19 cellular contexts compared by ENCODE assay signal in genomic region chr4:184295206-184295605, GRCh38.
DNase-seq lines count a peak whose midpoint lies in the region; TF ChIP-seq lines count a peak whose summit lies in the region.
"Had no signal": no experiment of that assay in that cellular context is flagged by ENCODE, and none has a peak within 500 bp of the region (broad histone marks: within the 10 kb centered on the region; RNA-seq: fewer than 3 reads in every experiment).

No MANE protein-coding gene starts in this region.

- H3K36me3 ChIP-seq in HEK293 (ENCODE audit: control insufficient read depth in 2 of 2, insufficient read depth in 1 of 2, low read length in 2 of 2) (no peaks in the 10 kb centered on the region), esophagus muscularis mucosa (no peaks in the 10 kb centered on the region), prostate gland (no peaks in the 10 kb centered on the region)
- H3K36me3 ChIP-seq: HAP-1 had no signal

- H3K9me3 ChIP-seq in HEK293 (ENCODE audit: control insufficient read depth, insufficient read depth, low read depth, low read length), result no peaks in the 10 kb centered on the region
- H3K9me3 ChIP-seq in esophagus muscularis mucosa, result no peaks in the 10 kb centered on the region
- H3K9me3 ChIP-seq in prostate gland, result no peaks in the 10 kb centered on the region
- H3K9me3 ChIP-seq: A549 had no signal

- H3K27me3 ChIP-seq in esophagus muscularis mucosa, result no peaks in the 10 kb centered on the region
- H3K27me3 ChIP-seq in prostate gland (replicated peaks; ENCODE audit: insufficient read depth), result no peaks in the 10 kb centered on the region

- H3K36me3 Mint-ChIP-seq in activated CD4-positive, alpha-beta T cell treated with anti-CD3 and anti-CD28 coated beads, Interleukin-2, amount 10 ng/mL, durations not matched to agents 24 days and 14 days (ENCODE audit: low read depth), result no peaks in the 10 kb centered on the region
- H3K36me3 Mint-ChIP-seq in CD14-positive monocyte, result peaks cover 0 to 3% of the 10 kb centered on the region in 2 donors
- H3K36me3 Mint-ChIP-seq: CD4-positive, alpha-beta memory T cell had no signal

- H3K4me3 ChIP-seq in HEK293 (ENCODE audit: low read depth, low read length) (no peak overlapping the region), esophagus muscularis mucosa (no peak overlapping the region), prostate gland (no peak overlapping the region)
- H3K4me3 ChIP-seq: A549, GM12878, GM23248, HAP-1 had no signal

- TF ChIP-seq EP300 in esophagus muscularis mucosa (IDR thresholded peaks at IDR 0.05), result no peak

- H3K27me3 Mint-ChIP-seq in activated CD4-positive, alpha-beta T cell treated with anti-CD3 and anti-CD28 coated beads, Interleukin-2, amount 10 ng/mL, durations not matched to agents 24 days and 14 days, result no peaks in the 10 kb centered on the region
- peaks cover 1% of the 10 kb centered on the region in 3 donors for H3K27me3 Mint-ChIP-seq in CD14-positive monocyte (ENCODE audit: low read depth in 3 of 3)
- H3K27me3 Mint-ChIP-seq: CD4-positive, alpha-beta memory T cell had no signal

- TF ChIP-seq POLR2A in esophagus muscularis mucosa (IDR thresholded peaks at IDR 0.05; ENCODE audit: low read depth) (no peak), prostate gland (IDR thresholded peaks at IDR 0.05) (no peak)

- H3K4me3 Mint-ChIP-seq in activated CD4-positive, alpha-beta T cell treated with anti-CD3 and anti-CD28 coated beads, Interleukin-2, amount 10 ng/mL, durations not matched to agents 24 days and 14 days, result no peak overlapping the region
- H3K4me3 Mint-ChIP-seq in CD14-positive monocyte, result no peak overlapping the region
- H3K4me3 Mint-ChIP-seq: CD4-positive, alpha-beta memory T cell had no signal

- H3K4me1 ChIP-seq in HEK293 (ENCODE audit: control insufficient read depth, insufficient read depth, low read length) (no peaks in the 10 kb centered on the region), esophagus muscularis mucosa (no peaks in the 10 kb centered on the region), prostate gland (replicated peaks) (no peaks in the 10 kb centered on the region)
- H3K4me1 ChIP-seq: A549 had no signal

- intact Hi-C loops in activated CD4-positive, alpha-beta T cell treated with anti-CD3 and anti-CD28 coated beads, Interleukin-2, amount 10 ng/mL, durations not matched to agents 24 days and 14 days (cut with micrococcal nuclease), result no loop called here
- intact Hi-C loops in esophagus muscularis mucosa (cut with DNase I), result no loop called here
- intact Hi-C loops in prostate gland (cut with DNase I), result no loop called here
- intact Hi-C loops in CD14-positive monocyte (cut with micrococcal nuclease), result no loop called here

- TF ChIP-seq CTCF in HEK293 (tag by site-specific recombination; IDR thresholded peaks at IDR 0.05) (no peak), esophagus muscularis mucosa (IDR thresholded peaks at IDR 0.05) (no peak), prostate gland (IDR thresholded peaks at IDR 0.05) (no peak), CD14-positive monocyte (IDR thresholded peaks at IDR 0.05) (no peak)

- no peak overlapping the region for H3K27ac Mint-ChIP-seq in activated CD4-positive, alpha-beta T cell treated with anti-CD3 and anti-CD28 coated beads, Interleukin-2, amount 10 ng/mL, durations not matched to agents 24 days and 14 days
- peak overlapping the region in 1 of 7 donors; percentile 46 for H3K27ac Mint-ChIP-seq in CD14-positive monocyte
- H3K27ac Mint-ChIP-seq: CD4-positive, alpha-beta memory T cell had no signal

- H3K4me1 Mint-ChIP-seq in activated CD4-positive, alpha-beta T cell treated with anti-CD3 and anti-CD28 coated beads, Interleukin-2, amount 10 ng/mL, durations not matched to agents 24 days and 14 days, result no peaks in the 10 kb centered on the region
- H3K4me1 Mint-ChIP-seq in CD14-positive monocyte, result peaks cover 9% of the 10 kb centered on the region
- H3K4me1 Mint-ChIP-seq: CD4-positive, alpha-beta memory T cell had no signal

- WGBS in esophagus muscularis mucosa, result 98% methylated on average over 4 of the region's 4 CpGs
- WGBS in prostate gland, result 93% methylated on average over 4 of the region's 4 CpGs

- POLR2A ChIA-PET in HEK293 (lab: Yijun Ruan, JAX), result no interaction called here

- H3K27ac ChIP-seq in HEK293 (ENCODE audit: extremely low read depth, low read depth, low read length) (no peak overlapping the region), esophagus muscularis mucosa (replicated peaks in 1 of 4) (no peak overlapping the region), prostate gland (no peak overlapping the region)
- H3K27ac ChIP-seq: 22Rv1, A549, C4-2B, GM23248 had no signal

- peaks cover 4% of the 10 kb centered on the region for H3K9me3 Mint-ChIP-seq in activated CD4-positive, alpha-beta T cell treated with anti-CD3 and anti-CD28 coated beads, Interleukin-2, amount 10 ng/mL, durations not matched to agents 24 days and 14 days
- peaks cover 0 to 3% (median 1%) of the 10 kb centered on the region in 7 donors for H3K9me3 Mint-ChIP-seq in CD14-positive monocyte
- H3K9me3 Mint-ChIP-seq: CD4-positive, alpha-beta memory T cell had no signal

- DNase-seq in activated CD4-positive, alpha-beta T cell treated with anti-CD3 and anti-CD28 coated beads, Interleukin-2, amount 10 ng/mL, durations not matched to agents 24 days and 14 days, result peak; percentile 53
- no peak for DNase-seq in activated CD4-positive, alpha-beta T cell treated with anti-CD3 and anti-CD28 coated beads for 1 hour
- DNase-seq in esophagus muscularis mucosa (ENCODE audit: extremely low spot score) (peak; percentile 53), prostate gland (ENCODE audit: low spot score) (peak; percentile 1), CD14-positive monocyte (ENCODE audit: low spot score) (no peak), D341Med (ENCODE audit: low spot score) (no peak)
- DNase-seq: AML-193; CD4-positive, alpha-beta memory T cell; DMS 273 treated with DMSO at 0.1 percent for 48 hours; DMS53; DND-41; EL; GM23248 had no signal

- CTCF ChIA-PET in HEK293 (lab: Yijun Ruan, JAX), result no interaction called here

TF ChIP-seq in HEK293, 187 proteins besides CTCF, POLR2A, EP300 and RAD21:
- no peak for TF ChIP-seq ZNF354C (tag by site-specific recombination; IDR thresholded peaks at IDR 0.05; ENCODE audit: borderline replicate concordance, low read depth)
- TF ChIP-seq SETDB1 (IDR thresholded peaks at IDR 0.05; ENCODE audit: insufficient read length, low read length), result peak; percentile 24

Comparison
In these comparisons a context has a peak if more than half of its experiments do, and no peak if none do; other contexts are left out.
1. DNase-seq: peak in activated CD4-positive, alpha-beta T cell treated with anti-CD3 and anti-CD28 coated beads, Interleukin-2, amount 10 ng/mL, durations not matched to agents 24 days and 14 days (single experiment), esophagus muscularis mucosa (single experiment) and prostate gland (single experiment); none in activated CD4-positive, alpha-beta T cell treated with anti-CD3 and anti-CD28 coated beads for 1 hour (single experiment), CD14-positive monocyte (single experiment) and D341Med (single experiment).